In the genomic region with DNA sequence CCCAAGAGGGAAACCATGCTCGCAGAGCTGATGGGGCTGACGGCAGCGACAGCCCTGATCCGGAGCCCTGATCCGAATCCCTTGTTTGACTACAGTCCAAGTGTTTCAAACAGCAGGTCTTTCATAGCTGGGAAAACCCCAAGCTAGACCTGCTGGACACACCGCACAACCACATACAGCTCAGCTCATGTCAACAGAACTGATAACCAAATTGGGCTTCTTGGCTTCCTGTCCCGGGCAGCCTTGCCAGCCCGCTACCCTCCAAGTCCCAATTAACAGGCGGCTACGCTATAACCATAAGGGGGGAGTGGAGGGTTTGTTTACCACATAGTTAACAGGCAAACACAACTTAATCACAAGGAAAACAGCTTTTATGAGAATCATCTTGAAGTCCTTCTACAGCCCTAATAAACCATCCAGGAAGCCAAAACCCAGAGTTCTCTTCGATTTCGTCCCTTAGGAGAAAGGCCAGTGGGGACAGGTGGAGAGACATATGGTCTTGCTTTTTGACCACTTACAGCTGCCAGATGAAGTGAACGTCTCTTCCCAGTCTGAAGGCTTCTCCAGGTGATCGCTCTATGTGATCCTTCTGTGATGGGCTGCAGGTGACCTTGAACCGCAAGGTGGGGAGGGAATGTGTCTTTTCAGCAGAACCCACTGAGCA, we compare ENCODE assay signal across 17 cellular contexts.
DNase-seq lines count a peak whose midpoint lies in the region; ATAC-seq and TF ChIP-seq lines count a peak whose summit lies in the region.
"Had no signal": no experiment of that assay in that cellular context is flagged by ENCODE, and none has a peak within 500 bp of the region (broad histone marks: within the 10 kb centered on the region; RNA-seq: fewer than 3 reads in every experiment).

No MANE protein-coding gene starts in this region.

- H3K4me1 ChIP-seq in SJCRH30 (peaks cover 9% of the 10 kb centered on the region), mucosa of descending colon (ENCODE audit: low read depth) (no peaks in the 10 kb centered on the region)
- H3K4me1 ChIP-seq: thyroid gland had no signal

- TF ChIP-seq CTCF in LNCaP clone FGC (IDR thresholded peaks at IDR 0.05; ENCODE audit: control insufficient read depth, extremely low read depth, insufficient read depth) (no peak), fibroblast of pulmonary artery (IDR thresholded peaks at IDR 0.05; ENCODE audit: low read length, missing control alignments) (no peak), mucosa of descending colon (IDR thresholded peaks at IDR 0.05) (no peak)

- H3K9me3 ChIP-seq in SJCRH30 (replicated peaks) (no peaks in the 10 kb centered on the region), mucosa of descending colon (no peaks in the 10 kb centered on the region)
- H3K9me3 ChIP-seq: SK-N-SH, thyroid gland had no signal

- no peaks in the 10 kb centered on the region for H3K27me3 ChIP-seq in SJCRH30
- H3K27me3 ChIP-seq: thyroid gland had no signal

- no peak overlapping the region for H3K4me3 ChIP-seq in LNCaP clone FGC (ENCODE audit: low read depth, low read length)
- no peak overlapping the region for H3K4me3 ChIP-seq in SJCRH30
- no peak overlapping the region for H3K4me3 ChIP-seq in fibroblast of pulmonary artery (replicated peaks; ENCODE audit: low read depth, low read length)
- no peak overlapping the region for H3K4me3 ChIP-seq in mucosa of descending colon
- H3K4me3 ChIP-seq: thyroid gland had no signal

- ATAC-seq in mucosa of descending colon (peak; percentile 61), GM21528 (IDR thresholded peaks at IDR 0.05; ENCODE audit: low FRiP score, unreplicated experiment) (no peak), GM21526 (IDR thresholded peaks at IDR 0.05; ENCODE audit: low FRiP score, unreplicated experiment) (no peak), GM21515 (IDR thresholded peaks at IDR 0.05; ENCODE audit: unreplicated experiment) (no peak)

- no peaks in the 10 kb centered on the region for H3K36me3 ChIP-seq in SJCRH30
- no peaks in the 10 kb centered on the region for H3K36me3 ChIP-seq in mucosa of descending colon (ENCODE audit: low read depth)
- H3K36me3 ChIP-seq: thyroid gland had no signal

- DNase-seq in LNCaP clone FGC (ENCODE audit: low read depth) = peak; percentile 14
- DNase-seq in SJCRH30 = no peak
- DNase-seq in fibroblast of pulmonary artery (ENCODE audit: low read depth) = peak; percentile 37
- DNase-seq in mucosa of descending colon = no peak
- no peak for DNase-seq in Ammon's horn (ENCODE audit: low spot score)
- DNase-seq: activated gamma-delta T cell; effector memory CD4-positive, alpha-beta T cell; glutamatergic neuron; HFFc6; kidney; NCI-H2107; SK-N-SH; stimulated activated CD8-positive, alpha-beta memory T cell treated with anti-CD3 and anti-CD28 coated beads, Interleukin-4, amount 100 ng/mL, for 48 hours; thyroid gland had no signal

- intact Hi-C loops in mucosa of descending colon (cut with DNase I, micrococcal nuclease) = no loop called here

- peak overlapping the region; percentile 13; the same call in 1 of the 2 replicates for H3K27ac ChIP-seq in SJCRH30
- H3K27ac ChIP-seq: thyroid gland had no signal

Comparison
In these comparisons a context has a peak if more than half of its experiments do, and no peak if none do; other contexts are left out.
1. DNase-seq: peak in LNCaP clone FGC (single experiment) and fibroblast of pulmonary artery (single experiment); none in SJCRH30 (0 of 2), mucosa of descending colon (0 of 3) and Ammon's horn (single experiment).